In the genomic region with DNA sequence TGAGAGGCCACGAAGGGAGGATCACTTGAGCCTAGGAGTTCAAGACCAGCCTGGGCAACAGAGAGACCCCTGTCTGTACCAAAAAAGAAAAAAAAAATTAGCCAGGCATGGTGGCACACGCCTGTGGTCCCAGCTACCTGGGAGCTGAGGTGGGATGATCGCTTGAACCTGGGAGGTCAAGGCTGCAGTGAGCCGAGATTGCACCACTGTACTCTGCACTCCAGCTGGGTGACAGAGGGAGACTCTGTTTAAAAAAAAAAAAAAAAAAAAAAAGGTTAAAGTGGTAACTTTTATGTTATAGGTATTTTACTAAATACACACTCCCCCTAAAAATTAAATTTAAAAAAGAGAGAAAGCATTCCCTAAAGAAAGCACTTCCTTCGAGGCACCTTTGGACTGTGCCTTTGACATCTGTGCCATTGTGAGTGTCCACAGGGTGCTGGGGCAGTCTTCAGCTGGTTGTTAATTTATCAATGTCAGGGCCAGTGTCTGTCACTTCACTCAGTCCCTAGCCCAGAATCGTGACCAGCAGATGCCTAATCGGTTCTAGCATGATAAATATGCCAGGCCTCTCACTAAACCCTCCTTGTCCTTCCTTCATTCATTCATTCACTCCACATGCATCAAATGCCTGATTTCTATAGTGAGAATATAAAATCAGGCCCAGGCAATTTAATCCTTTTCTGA, we compare ENCODE assay signal across 1 cellular context.
TF ChIP-seq lines count a peak whose summit lies in the region.

No MANE protein-coding gene starts in this region.

TF ChIP-seq in SK-N-SH treated with all-trans-retinoic acid at 6 μM for 48 hours, 23 proteins besides CTCF, POLR2A, EP300 and RAD21 (continued from another document):
- TF ChIP-seq, protein P1, sequence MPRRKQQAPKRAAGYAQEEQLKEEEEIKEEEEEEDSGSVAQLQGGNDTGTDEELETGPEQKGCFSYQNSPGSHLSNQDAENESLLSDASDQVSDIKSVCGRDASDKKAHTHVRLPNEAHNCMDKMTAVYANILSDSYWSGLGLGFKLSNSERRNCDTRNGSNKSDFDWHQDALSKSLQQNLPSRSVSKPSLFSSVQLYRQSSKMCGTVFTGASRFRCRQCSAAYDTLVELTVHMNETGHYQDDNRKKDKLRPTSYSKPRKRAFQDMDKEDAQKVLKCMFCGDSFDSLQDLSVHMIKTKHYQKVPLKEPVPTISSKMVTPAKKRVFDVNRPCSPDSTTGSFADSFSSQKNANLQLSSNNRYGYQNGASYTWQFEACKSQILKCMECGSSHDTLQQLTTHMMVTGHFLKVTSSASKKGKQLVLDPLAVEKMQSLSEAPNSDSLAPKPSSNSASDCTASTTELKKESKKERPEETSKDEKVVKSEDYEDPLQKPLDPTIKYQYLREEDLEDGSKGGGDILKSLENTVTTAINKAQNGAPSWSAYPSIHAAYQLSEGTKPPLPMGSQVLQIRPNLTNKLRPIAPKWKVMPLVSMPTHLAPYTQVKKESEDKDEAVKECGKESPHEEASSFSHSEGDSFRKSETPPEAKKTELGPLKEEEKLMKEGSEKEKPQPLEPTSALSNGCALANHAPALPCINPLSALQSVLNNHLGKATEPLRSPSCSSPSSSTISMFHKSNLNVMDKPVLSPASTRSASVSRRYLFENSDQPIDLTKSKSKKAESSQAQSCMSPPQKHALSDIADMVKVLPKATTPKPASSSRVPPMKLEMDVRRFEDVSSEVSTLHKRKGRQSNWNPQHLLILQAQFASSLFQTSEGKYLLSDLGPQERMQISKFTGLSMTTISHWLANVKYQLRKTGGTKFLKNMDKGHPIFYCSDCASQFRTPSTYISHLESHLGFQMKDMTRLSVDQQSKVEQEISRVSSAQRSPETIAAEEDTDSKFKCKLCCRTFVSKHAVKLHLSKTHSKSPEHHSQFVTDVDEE (CRISPR knock-in tag; IDR thresholded peaks at IDR 0.05) = no peak
- no peak for TF ChIP-seq RARB (CRISPR knock-in tag; IDR thresholded peaks at IDR 0.05)
- no peak for TF ChIP-seq ZC3H10 (CRISPR knock-in tag; IDR thresholded peaks at IDR 0.05)
- TF ChIP-seq, protein P2, sequence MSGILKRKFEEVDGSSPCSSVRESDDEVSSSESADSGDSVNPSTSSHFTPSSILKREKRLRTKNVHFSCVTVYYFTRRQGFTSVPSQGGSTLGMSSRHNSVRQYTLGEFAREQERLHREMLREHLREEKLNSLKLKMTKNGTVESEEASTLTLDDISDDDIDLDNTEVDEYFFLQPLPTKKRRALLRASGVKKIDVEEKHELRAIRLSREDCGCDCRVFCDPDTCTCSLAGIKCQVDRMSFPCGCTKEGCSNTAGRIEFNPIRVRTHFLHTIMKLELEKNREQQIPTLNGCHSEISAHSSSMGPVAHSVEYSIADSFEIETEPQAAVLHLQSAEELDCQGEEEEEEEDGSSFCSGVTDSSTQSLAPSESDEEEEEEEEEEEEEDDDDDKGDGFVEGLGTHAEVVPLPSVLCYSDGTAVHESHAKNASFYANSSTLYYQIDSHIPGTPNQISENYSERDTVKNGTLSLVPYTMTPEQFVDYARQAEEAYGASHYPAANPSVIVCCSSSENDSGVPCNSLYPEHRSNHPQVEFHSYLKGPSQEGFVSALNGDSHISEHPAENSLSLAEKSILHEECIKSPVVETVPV (CRISPR knock-in tag; IDR thresholded peaks at IDR 0.05) = no peak
